ENCODE assay signal across 8 cellular contexts in the genomic region with DNA sequence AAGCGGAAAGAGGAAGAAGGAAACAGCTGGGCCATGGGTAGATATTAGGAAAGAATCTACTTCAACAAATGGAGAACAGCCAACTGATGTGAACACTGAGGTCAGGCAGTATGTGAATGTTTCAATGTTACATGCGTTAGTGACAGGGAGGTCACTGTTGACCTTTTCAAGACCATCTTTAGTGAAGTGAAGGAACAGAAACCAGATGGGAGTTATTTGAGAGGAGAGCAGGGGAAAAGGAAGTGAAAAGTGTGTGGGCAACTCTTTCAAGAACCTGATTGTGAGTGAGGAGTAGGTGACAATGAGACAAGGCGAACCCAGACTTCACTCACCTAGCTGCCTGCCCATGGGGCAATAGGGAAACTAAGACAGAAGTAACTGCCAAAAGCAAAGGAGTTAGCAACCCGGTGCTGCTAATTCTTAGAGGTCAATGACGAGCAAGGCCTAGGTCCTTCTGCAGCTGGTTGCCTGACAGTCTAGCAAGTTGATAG.
DNase-seq lines count a peak whose midpoint lies in the region; ATAC-seq and TF ChIP-seq lines count a peak whose summit lies in the region.

No MANE protein-coding gene starts in this region.

- H3K9me2 ChIP-seq in hepatocyte (replicated peaks; ENCODE audit: insufficient read depth): no peaks in the 10 kb centered on the region

- no peak overlapping the region for H2AFZ ChIP-seq in hepatocyte

- no peak overlapping the region for H3K4me2 ChIP-seq in hepatocyte

- no peaks in the 10 kb centered on the region for H4K20me1 ChIP-seq in hepatocyte (ENCODE audit: insufficient read depth, poor library complexity, severe bottlenecking)

- peaks cover 10% of the 10 kb centered on the region for H3K4me1 ChIP-seq in hepatocyte (ENCODE audit: insufficient read depth)

- H3K27ac ChIP-seq in hepatocyte: peak overlapping the region; percentile 38

- no peaks in the 10 kb centered on the region for H3K9me3 ChIP-seq in hepatocyte (ENCODE audit: low read depth)

- ATAC-seq in GM18508 (IDR thresholded peaks at IDR 0.05; ENCODE audit: insufficient read depth, unreplicated experiment) (peak; percentile 85), GM21526 (IDR thresholded peaks at IDR 0.05; ENCODE audit: low FRiP score, unreplicated experiment) (peak; percentile 89), HG03469 (IDR thresholded peaks at IDR 0.05; ENCODE audit: unreplicated experiment) (peak; percentile 75)

- no peaks in the 10 kb centered on the region for H3K27me3 ChIP-seq in hepatocyte

- TF ChIP-seq CTCF in hepatocyte (IDR thresholded peaks at IDR 0.05; ENCODE audit: poor library complexity): no peak

- H3K4me3 ChIP-seq in hepatocyte: no peak overlapping the region

- WGBS in hepatocyte (ENCODE audit: low lambda C conversion rate, missing lambda C conversion rate): 83% methylated on average over 5 of the region's 5 CpGs

- no peaks in the 10 kb centered on the region for H3K79me2 ChIP-seq in hepatocyte

- DNase-seq in hepatocyte (ENCODE audit: low spot score) (no peak), DMS79 (lab: John Stamatoyannopoulos, UW) (no peak), NCI-H2029 (lab: John Stamatoyannopoulos, UW) (no peak), kidney glomerular epithelial cell (lab: John Stamatoyannopoulos, UW) (no peak), iPS-NIHi11 (ENCODE audit: low spot score) (no peak)

- no peaks in the 10 kb centered on the region for H3K36me3 ChIP-seq in hepatocyte (replicated peaks; ENCODE audit: insufficient read depth, low read depth)
